Comparison of ENCODE assay signal across 7 cellular contexts in the genomic region with DNA sequence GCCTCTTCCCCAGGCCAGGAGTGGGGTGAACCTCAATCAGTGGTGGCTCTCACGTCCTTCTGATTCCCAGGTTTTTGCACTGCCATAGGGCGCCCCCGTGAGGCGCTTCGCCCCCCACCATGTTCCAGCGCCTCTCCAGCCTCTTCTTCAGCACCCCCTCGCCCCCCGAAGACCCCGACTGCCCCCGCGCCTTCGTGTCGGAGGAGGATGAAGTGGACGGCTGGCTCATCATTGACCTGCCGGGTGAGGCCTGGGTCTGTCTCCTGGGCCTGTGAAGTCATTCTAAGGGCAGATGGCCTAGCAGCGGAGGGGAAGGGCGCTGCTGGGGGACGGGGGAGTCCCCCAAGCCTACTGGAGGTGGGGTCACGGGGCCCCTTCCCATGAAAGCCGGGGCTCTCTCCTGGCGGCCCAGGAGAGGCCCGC. TPM values are rescaled to one million over a fixed set of nuclear protein-coding genes. Genes with fewer than 3 reads are reported as not detected.
DNase-seq lines count a peak whose midpoint lies in the region; ATAC-seq and TF ChIP-seq lines count a peak whose summit lies in the region.

No MANE protein-coding gene starts in this region.

- H3K36me3 ChIP-seq in NT2/D1 (ENCODE audit: insufficient read depth, insufficient read length, low read length) (peaks cover 20% of the 10 kb centered on the region), upper lobe of left lung (peaks cover 0 to 6% (median 3%) of the 10 kb centered on the region in 4 donors)

- peaks cover 14% of the 10 kb centered on the region for H3K4me1 ChIP-seq in NT2/D1 (ENCODE audit: insufficient read depth, insufficient read length)
- peaks cover 5% of the 10 kb centered on the region for H3K4me1 ChIP-seq in foreskin keratinocyte
- peaks cover 23 to 38% (median 38%) of the 10 kb centered on the region in 4 donors for H3K4me1 ChIP-seq in upper lobe of left lung

- ATAC-seq in HG02970 (IDR thresholded peaks at IDR 0.05; ENCODE audit: low FRiP score, unreplicated experiment): peak; percentile 4
- ATAC-seq in foreskin keratinocyte: no peak
- no peak for ATAC-seq in upper lobe of left lung (ENCODE audit: low FRiP score in 2 of 2)

- no peak for TF ChIP-seq POLR2A in upper lobe of left lung (IDR thresholded peaks at IDR 0.05)

- TF ChIP-seq CTCF in GM12874 (IDR thresholded peaks at IDR 0.05; ENCODE audit: insufficient read depth, low read depth, low read length): peak; percentile 66
- TF ChIP-seq CTCF in foreskin keratinocyte (conservative IDR thresholded peaks at IDR 0.05): peak; percentile 63
- TF ChIP-seq CTCF in upper lobe of left lung (IDR thresholded peaks at IDR 0.05): peak in 4 of 6 experiments; percentile 24 to 63 (median 55)

- intact Hi-C loops in activated T-helper 2 cell treated with anti-CD3 and anti-CD28 coated beads, Interferon-gamma antibody, Interleukin-2, Interleukin-4, amounts not matched to agents 10 μg/mL and 5 μg/mL and 100 μg/mL, durations not matched to agents 14 hours and 24 hours and 36 hours (cut with micrococcal nuclease): loop anchor here (1.0 kb wide), 3 partner anchors 31 to 192 kb away; partner anchors contain the start of genes DYNLRB1 and PIGU

- H3K27me3 Mint-ChIP-seq in activated T-helper 2 cell treated with anti-CD3 and anti-CD28 coated beads, Interferon-gamma antibody, Interleukin-2, Interleukin-4, amounts not matched to agents 10 μg/mL and 5 μg/mL and 100 μg/mL, durations not matched to agents 14 hours and 24 hours and 36 hours (ENCODE audit: low read depth): no peaks in the 10 kb centered on the region

- DNase-seq in NT2/D1 (ENCODE audit: low read depth, low spot score) (peak; percentile 42), foreskin keratinocyte (no peak), nucleus accumbens (lab: John Stamatoyannopoulos, UW) (peak in 49 of 56 donors; percentile 8 to 75 (median 46)), upper lobe of left lung (peak; percentile 69 to 89)
- peak; percentile 46 for DNase-seq in activated T-helper 2 cell treated with anti-CD3 and anti-CD28 coated beads, Interferon-gamma antibody, Interleukin-2, Interleukin-4, amounts not matched to agents 10 μg/mL and 5 μg/mL and 100 μg/mL, durations not matched to agents 14 hours and 24 hours and 36 hours (ENCODE audit: low spot score)

- peaks cover 34% of the 10 kb centered on the region for H3K36me3 Mint-ChIP-seq in activated T-helper 2 cell treated with anti-CD3 and anti-CD28 coated beads, Interferon-gamma antibody, Interleukin-2, Interleukin-4, amounts not matched to agents 10 μg/mL and 5 μg/mL and 100 μg/mL, durations not matched to agents 14 hours and 24 hours and 36 hours (ENCODE audit: low read depth)

- H3K27me3 ChIP-seq in NT2/D1 (ENCODE audit: insufficient read depth, insufficient read length): peaks cover 26% of the 10 kb centered on the region
- H3K27me3 ChIP-seq in foreskin keratinocyte: peaks cover 6% of the 10 kb centered on the region
- peaks cover 0 to 7% (median 0%) of the 10 kb centered on the region in 4 donors for H3K27me3 ChIP-seq in upper lobe of left lung

- H3K4me3 Mint-ChIP-seq in activated T-helper 2 cell treated with anti-CD3 and anti-CD28 coated beads, Interferon-gamma antibody, Interleukin-2, Interleukin-4, amounts not matched to agents 10 μg/mL and 5 μg/mL and 100 μg/mL, durations not matched to agents 14 hours and 24 hours and 36 hours (ENCODE audit: low read depth): peak overlapping the region; percentile 84

- no peak overlapping the region for H3K27ac ChIP-seq in foreskin keratinocyte
- peak overlapping the region; percentile 79 to 92 (median 88) for H3K27ac ChIP-seq in upper lobe of left lung

- H3K4me3 ChIP-seq in NT2/D1 (ENCODE audit: insufficient read length, low read depth) (peak overlapping the region; percentile 64), upper lobe of left lung (peak overlapping the region; percentile 58 to 87 (median 76))

- H3K27ac Mint-ChIP-seq in activated T-helper 2 cell treated with anti-CD3 and anti-CD28 coated beads, Interferon-gamma antibody, Interleukin-2, Interleukin-4, amounts not matched to agents 10 μg/mL and 5 μg/mL and 100 μg/mL, durations not matched to agents 14 hours and 24 hours and 36 hours: peak overlapping the region; percentile 89

- WGBS in upper lobe of left lung, 2 donors: 0 to 4% methylated on average over 1 to 6 of the region's 22 CpGs

- no peak for TF ChIP-seq EP300 in upper lobe of left lung (IDR thresholded peaks at IDR 0.05)

- peak overlapping the region; percentile 81 for H3K9ac ChIP-seq in NT2/D1 (ENCODE audit: insufficient read length, low read depth)

- H3K9me3 Mint-ChIP-seq in activated T-helper 2 cell treated with anti-CD3 and anti-CD28 coated beads, Interferon-gamma antibody, Interleukin-2, Interleukin-4, amounts not matched to agents 10 μg/mL and 5 μg/mL and 100 μg/mL, durations not matched to agents 14 hours and 24 hours and 36 hours: no peaks in the 10 kb centered on the region

- H3K4me1 Mint-ChIP-seq in activated T-helper 2 cell treated with anti-CD3 and anti-CD28 coated beads, Interferon-gamma antibody, Interleukin-2, Interleukin-4, amounts not matched to agents 10 μg/mL and 5 μg/mL and 100 μg/mL, durations not matched to agents 14 hours and 24 hours and 36 hours (ENCODE audit: low read depth): peaks cover 34% of the 10 kb centered on the region

- H3K9me3 ChIP-seq in NT2/D1 (ENCODE audit: insufficient read depth, low read length): no peaks in the 10 kb centered on the region
- H3K9me3 ChIP-seq in upper lobe of left lung: no peaks in the 10 kb centered on the region

RNA-seq across cellular contexts. Expression of gene TP53INP2, which starts 4.5 kb away (rescaled TPM):
- 4.8 and 5.5 TPM in 2 replicates for total RNA-seq in activated T-helper 2 cell treated with anti-CD3 and anti-CD28 coated beads, Interferon-gamma antibody, Interleukin-2, Interleukin-4, amounts not matched to agents 10 μg/mL and 5 μg/mL and 100 μg/mL, durations not matched to agents 14 hours and 24 hours and 36 hours
- total RNA-seq in foreskin keratinocyte: 0.92 and 1.5 TPM in 2 replicates
- 1.0 and 1.3 TPM in 2 replicates for polyA plus RNA-seq in foreskin keratinocyte
- 10 to 100 TPM; 11.2 to 26.1 (median 16.5) TPM for total RNA-seq in upper lobe of left lung

RNA-seq across cellular contexts. Expression of gene PIGU, which starts 31.7 kb away (rescaled TPM):
- 24.9 and 25.7 TPM in 2 replicates for total RNA-seq in activated T-helper 2 cell treated with anti-CD3 and anti-CD28 coated beads, Interferon-gamma antibody, Interleukin-2, Interleukin-4, amounts not matched to agents 10 μg/mL and 5 μg/mL and 100 μg/mL, durations not matched to agents 14 hours and 24 hours and 36 hours
- total RNA-seq in foreskin keratinocyte (24.3 and 25.9 TPM in 2 replicates), upper lobe of left lung (10 to 100 TPM in 5 of 6 donors, 1 to 10 TPM in 1; 8.0 to 17.1 (median 12.7) TPM)
- polyA plus RNA-seq in foreskin keratinocyte: 28.1 and 30.7 TPM in 2 replicates

Comparison
In these comparisons a context has a peak if more than half of its experiments do, and no peak if none do; other contexts are left out.
1. DNase-seq: peak in NT2/D1 (single experiment), activated T-helper 2 cell treated with anti-CD3 and anti-CD28 coated beads, Interferon-gamma antibody, Interleukin-2, Interleukin-4, amounts not matched to agents 10 μg/mL and 5 μg/mL and 100 μg/mL, durations not matched to agents 14 hours and 24 hours and 36 hours (single experiment), nucleus accumbens (49 of 56) and upper lobe of left lung (2 of 2); none in foreskin keratinocyte (0 of 2).
2. Peak in every context shown above with its lines, with median percentiles within 50 percentile points of each other: CTCF ChIP-seq.